14 cellular contexts compared by ENCODE assay signal in genomic region chr3:162166543-162166942, GRCh38.
"Had no signal": no experiment of that assay in that cellular context is flagged by ENCODE, and none has a peak within 500 bp of the region (broad histone marks: within the 10 kb centered on the region; RNA-seq: fewer than 3 reads in every experiment).

No MANE protein-coding gene starts in this region.

- H3K4me3 ChIP-seq: dorsolateral prefrontal cortex, heart right ventricle, pancreas, smooth muscle cell had no signal

- ATAC-seq: heart right ventricle; left lobe of liver; natural killer cell treated with Interleukin-12 subunit alpha and Interleukin-12 subunit beta and Interleukin-15 and Interleukin-18, amount 100 ng/mL, for 72 hours; pancreas; right cardiac atrium had no signal

- H3K27me3 ChIP-seq: dorsolateral prefrontal cortex, heart right ventricle, pancreas had no signal

- DNase-seq: cortex of kidney; dorsolateral prefrontal cortex; effector CD8-positive, alpha-beta T cell; heart right ventricle; hypothalamus; islet precursor cell; occipital lobe; pancreas; right cardiac atrium; stimulated activated CD4-positive, alpha-beta T cell treated with anti-CD3 and anti-CD28 coated beads, Interleukin-2, amount 100 ng/mL, for 48 hours; stimulated activated naive CD4-positive, alpha-beta T cell treated with Interleukin-2 at 50 U/mL for 16 hours had no signal

- H3K9me3 ChIP-seq: pancreas had no signal

- H3K4me1 ChIP-seq: pancreas had no signal

- H3K36me3 ChIP-seq: heart right ventricle, pancreas had no signal

- H3K27ac ChIP-seq: dorsolateral prefrontal cortex, heart right ventricle, pancreas had no signal

- H3K4me2 ChIP-seq: smooth muscle cell had no signal
